22 cellular contexts compared by ENCODE assay signal in genomic region chr10:88404133-88404532, GRCh38.
"Had no signal": no experiment of that assay in that cellular context is flagged by ENCODE, and none has a peak within 500 bp of the region (broad histone marks: within the 10 kb centered on the region; RNA-seq: fewer than 3 reads in every experiment).

No MANE protein-coding gene starts in this region.

- H3K4me2 ChIP-seq: PC-9 had no signal

- H3K27ac ChIP-seq: PC-9, Peyer's patch, SJSA1, SK-N-MC had no signal

- H3K4me3 ChIP-seq: PC-9, Peyer's patch, SJSA1, SK-N-MC had no signal

- H3K9me3 ChIP-seq: Peyer's patch, SJSA1 had no signal

- ATAC-seq: Right ventricle myocardium inferior had no signal

- H3K27me3 ChIP-seq: Peyer's patch, SJSA1 had no signal

- DNase-seq: IMR-90; KG1; MM.1S; NCI-H1092 treated with DMSO at 0.1 percent for 48 hours; NCI-H1436; NCI-H187; NCI-H2029; NCI-H2081 treated with DMSO at 0.1 percent for 48 hours; NCI-H2171; NCI-H226; NCI-H446; NCI-H510A; NCI-H524 treated with DMSO at 0.1 percent for 48 hours; NCI-H69; NCI-H774; NK-92 treated with Interleukin-12 subunit alpha and Interleukin-12 subunit beta, amount 100 ng/mL, for 24 hours; PC-9; Peyer's patch; SHP77 treated with DMSO at 0.1 percent for 48 hours had no signal

- H3K36me3 ChIP-seq: Peyer's patch, SJSA1 had no signal

- H2AFZ ChIP-seq: PC-9 had no signal

- H3K4me1 ChIP-seq: Peyer's patch, SJSA1 had no signal
